Comparison of ENCODE assay signal across 17 cellular contexts in genomic region chr16:74455619-74456289, GRCh38. TPM values are rescaled to one million over a fixed set of nuclear protein-coding genes. Genes with fewer than 3 reads are reported as not detected.
DNase-seq lines count a peak whose midpoint lies in the region; ATAC-seq, FAIRE-seq and TF ChIP-seq lines count a peak whose summit lies in the region.
"Had no signal": no experiment of that assay in that cellular context is flagged by ENCODE, and none has a peak within 500 bp of the region (broad histone marks: within the 10 kb centered on the region; RNA-seq: fewer than 3 reads in every experiment).

No MANE protein-coding gene starts in this region.

- BruUV-seq in endothelial cell of umbilical vein (replicated peaks; lab: Mats Ljungman, UMichigan) = no TSS peak

- peak overlapping the region; percentile 35 for H3K27ac ChIP-seq in endothelial cell of umbilical vein (ENCODE audit: insufficient read depth, low read depth, low read length)
- H3K27ac ChIP-seq: KMS-11 had no signal

- no peak overlapping the region for H2AFZ ChIP-seq in endothelial cell of umbilical vein (ENCODE audit: low read depth, low read length)

- no peak for TF ChIP-seq POLR2A in endothelial cell of umbilical vein (IDR thresholded peaks at IDR 0.05; ENCODE audit: low read depth, low read length)

- in situ Hi-C loops in HAP-1 (cut with MboI; ENCODE audit: low sequenced_read_pairs) = no loop called here

- no peaks in the 10 kb centered on the region for H4K20me1 ChIP-seq in endothelial cell of umbilical vein (replicated peaks; ENCODE audit: control insufficient read depth, extremely low read depth, insufficient read depth, low read length)

- FAIRE-seq in RCC 7860 (lab: Jason Lieb, UNC) = no peak
- FAIRE-seq in endothelial cell of umbilical vein (lab: Jason Lieb, UNC) = peak; percentile 46
- FAIRE-seq: urothelium cell line had no signal

- dilution Hi-C loops in endothelial cell of umbilical vein (cut with MboI; ENCODE audit: extremely low pct_ligation_motif_present, low sequenced_read_pairs) = no loop called here

- no peak for TF ChIP-seq CTCF in endothelial cell of umbilical vein (IDR thresholded peaks at IDR 0.05; ENCODE audit: extremely low read depth in 1 of 2, insufficient read depth in 1 of 2, low read depth in 1 of 2, low read length in 2 of 2)

- H3K4me1 ChIP-seq in endothelial cell of umbilical vein (ENCODE audit: control insufficient read depth, extremely low read depth, insufficient read depth, low read length) (peaks cover 22% of the 10 kb centered on the region), HAP-1 (peaks cover 2% of the 10 kb centered on the region; the same call in 1 of the 2 replicates)
- H3K4me1 ChIP-seq: BE2C had no signal

- DNase-seq in EH (ENCODE audit: low read depth) = peak; percentile 50
- peak; percentile 20 for DNase-seq in RCC 7860 (ENCODE audit: low spot score)
- DNase-seq in endothelial cell of umbilical vein (ENCODE audit: low read depth, low spot score) = peak; percentile 48
- peak; percentile 46 for DNase-seq in myocyte (ENCODE audit: low read depth)
- no peak for DNase-seq in HAP-1 (ENCODE audit: low spot score in 2 of 2)
- DNase-seq: activated CD4-positive, alpha-beta T cell treated with anti-CD3 and anti-CD28 coated beads for 1 hour; activated T-cell treated with anti-CD3 and anti-CD28 coated beads for 4 hours; BE2C; DMS153; NCI-H1694 treated with DMSO at 0.1 percent for 48 hours; stimulated activated naive CD4-positive, alpha-beta T cell treated with Interleukin-2 at 50 U/mL for 16 hours had no signal

- intact Hi-C loops in endothelial cell of umbilical vein (cut with micrococcal nuclease) = no loop called here

- H3K36me3 ChIP-seq in endothelial cell of umbilical vein (ENCODE audit: control insufficient read depth in 2 of 2, extremely low read depth in 1 of 2, insufficient read depth in 2 of 2, low read length in 2 of 2) = peaks cover 0 to 31% of the 10 kb centered on the region in 2 experiments
- peaks cover 71% of the 10 kb centered on the region for H3K36me3 ChIP-seq in HAP-1 (replicated peaks)

- no peaks in the 10 kb centered on the region for H3K9me1 ChIP-seq in endothelial cell of umbilical vein (replicated peaks; ENCODE audit: control insufficient read depth, extremely low read depth, insufficient read depth, low read length)

- no peaks in the 10 kb centered on the region for H3K27me3 ChIP-seq in endothelial cell of umbilical vein (ENCODE audit: control insufficient read depth in 2 of 2, insufficient read depth in 2 of 2, low read length in 2 of 2)
- no peaks in the 10 kb centered on the region for H3K27me3 ChIP-seq in HAP-1 (ENCODE audit: low read depth)
- H3K27me3 ChIP-seq: BE2C had no signal

- no peak overlapping the region for H3K9ac ChIP-seq in endothelial cell of umbilical vein (replicated peaks; ENCODE audit: extremely low read depth, insufficient read depth, low read length)
- H3K9ac ChIP-seq: KMS-11 had no signal

- CTCF ChIA-PET in endothelial cell of umbilical vein (lab: Charles Lee) = interaction anchor here (1.1 to 2.2 kb wide), 5 partner anchors 10 to 167 kb away, joined by 3 to 11 read pairs (median 6); no protein-coding TSS in a partner anchor

- no peak overlapping the region for H3K4me2 ChIP-seq in endothelial cell of umbilical vein (ENCODE audit: insufficient read depth, low read length)
- H3K4me2 ChIP-seq: KMS-11 had no signal

- H3K4me3 ChIP-seq in endothelial cell of umbilical vein (replicated peaks in 1 of 3; ENCODE audit: insufficient read depth in 1 of 3, low read depth in 1 of 3, low read length in 3 of 3) (no peak overlapping the region), HAP-1 (no peak overlapping the region)

- no peaks in the 10 kb centered on the region for H3K9me3 ChIP-seq in endothelial cell of umbilical vein (replicated peaks; ENCODE audit: control insufficient read depth, insufficient read depth, low read length)
- H3K9me3 ChIP-seq in HAP-1 = no peaks in the 10 kb centered on the region
- H3K9me3 ChIP-seq: BE2C had no signal

- POLR2A ChIA-PET in endothelial cell of umbilical vein (lab: Charles Lee) = no interaction called here

- no peaks in the 10 kb centered on the region for H3K79me2 ChIP-seq in endothelial cell of umbilical vein (ENCODE audit: control insufficient read depth, insufficient read depth, low read length)

- ATAC-seq in GM19395 (IDR thresholded peaks at IDR 0.05; ENCODE audit: unreplicated experiment) = no peak
- ATAC-seq in HG03378 (IDR thresholded peaks at IDR 0.05; ENCODE audit: unreplicated experiment) = no peak
- no peak for ATAC-seq in HG02938 (IDR thresholded peaks at IDR 0.05; ENCODE audit: unreplicated experiment)
- ATAC-seq: natural killer cell treated with Interleukin-12 subunit alpha and Interleukin-12 subunit beta and Interleukin-15 and Interleukin-18, amount 100 ng/mL, for 72 hours had no signal

TF ChIP-seq in endothelial cell of umbilical vein, 7 proteins besides CTCF, POLR2A, EP300 and RAD21:
- TF ChIP-seq JUN (IDR thresholded peaks at IDR 0.05; ENCODE audit: borderline replicate concordance, insufficient read depth, insufficient read length, low read depth) (no peak), MYC (IDR thresholded peaks at IDR 0.05; ENCODE audit: low read depth, low read length) (no peak), GATA2 (IDR thresholded peaks at IDR 0.05; ENCODE audit: insufficient read depth, insufficient read length, low read depth, low read length) (no peak), EZH2 (IDR thresholded peaks at IDR 0.05; ENCODE audit: borderline replicate concordance, low read depth, low read length, severe bottlenecking) (no peak), MAX (IDR thresholded peaks at IDR 0.05; ENCODE audit: insufficient read depth, insufficient read length) (no peak)

RNA-seq across cellular contexts. Expression of gene CLEC18B, which starts 34.5 kb away (rescaled TPM):
- 0.25 and 0.49 TPM in 2 replicates for total RNA-seq in endothelial cell of umbilical vein
- 0.06 TPM in 1 of 2 replicates, not detected in the other for polyA plus RNA-seq in endothelial cell of umbilical vein
- polyA plus RNA-seq in endothelial cell of umbilical vein (2011; cell fraction: cytosol; rRNA removed) = not detected in 2 replicates
- polyA plus RNA-seq in endothelial cell of umbilical vein (2011; cell fraction: nucleus; rRNA removed) = 0.34 and 0.74 TPM in 2 replicates
- polyA plus RNA-seq in endothelial cell of umbilical vein (2012) = not detected in 2 replicates
- polyA minus RNA-seq in endothelial cell of umbilical vein = not detected in 2 replicates
- polyA minus RNA-seq in endothelial cell of umbilical vein (2011; cell fraction: cytosol; rRNA and poly(A)+ RNA removed) = not detected
- polyA minus RNA-seq in endothelial cell of umbilical vein (2011; cell fraction: nucleus; rRNA and poly(A)+ RNA removed) = 0.77 TPM in 1 of 2 replicates, not detected in the other
- 1.2 and 1.6 TPM in 2 replicates for total RNA-seq in myocyte
- polyA plus RNA-seq in myocyte (2012) = 1.7 TPM

Comparison
In these comparisons a context has a peak if more than half of its experiments do, and no peak if none do; other contexts are left out.
1. DNase-seq: peak in EH (single experiment), RCC 7860 (single experiment), endothelial cell of umbilical vein (single experiment) and myocyte (single experiment); none in HAP-1 (0 of 2).